ENCODE assay signal across 19 cellular contexts in the genomic region with DNA sequence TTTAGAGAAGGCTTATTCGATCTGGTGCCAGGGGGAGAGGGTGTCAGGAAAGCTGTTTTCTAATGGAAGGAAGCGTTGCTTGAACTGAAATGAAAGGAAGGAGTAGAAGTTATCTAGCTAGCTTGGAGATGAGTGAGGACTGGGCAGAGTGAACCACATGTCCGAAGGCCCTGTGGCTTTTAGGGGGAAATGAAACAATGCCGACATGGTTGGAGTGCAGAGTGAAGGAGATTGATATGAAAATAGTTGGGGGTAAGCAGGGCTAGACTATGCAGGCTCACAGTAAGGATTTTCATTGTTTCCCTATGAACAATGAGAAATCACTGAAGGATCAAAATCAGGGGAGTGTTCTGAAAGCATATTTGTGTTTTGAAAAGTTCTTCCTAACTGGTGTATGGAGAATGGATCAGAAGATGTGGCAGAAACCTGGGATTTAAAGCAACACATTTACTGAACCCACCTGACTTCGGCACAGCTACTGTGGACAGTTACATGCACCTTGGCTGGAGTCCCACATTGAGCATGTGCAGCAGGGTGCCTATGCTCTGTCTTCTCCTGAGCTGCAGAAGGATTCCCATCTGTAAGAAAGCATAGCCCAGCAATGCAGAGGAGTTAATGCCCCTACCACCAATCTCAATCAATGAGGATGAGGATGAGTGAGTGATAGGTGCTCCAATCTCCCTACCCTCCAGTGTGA.
"Had no signal": no experiment of that assay in that cellular context is flagged by ENCODE, and none has a peak within 500 bp of the region (broad histone marks: within the 10 kb centered on the region; RNA-seq: fewer than 3 reads in every experiment).

No MANE protein-coding gene starts in this region.

- H3K4me3 ChIP-seq: esophagus muscularis mucosa, mucosa of descending colon, prostate gland, right atrium auricular region, skin epidermis, tibial artery had no signal

- H3K36me3 ChIP-seq: esophagus muscularis mucosa, prostate gland, right atrium auricular region, tibial artery had no signal

- H3K27ac ChIP-seq: esophagus muscularis mucosa, prostate gland, right atrium auricular region, skin epidermis, tibial artery had no signal

- H3K27me3 ChIP-seq: esophagus muscularis mucosa, right atrium auricular region, tibial artery had no signal

- H3K9me3 ChIP-seq: esophagus muscularis mucosa, mucosa of descending colon, prostate gland, right atrium auricular region, tibial artery had no signal

- ATAC-seq: activated CD8-positive, alpha-beta T cell treated with anti-CD3 and anti-CD28 coated beads for 36 hours; activated T-cell treated with anti-CD3 and anti-CD28 coated beads, Interleukin-2, amount 50 U/mL, for 4 hours; left cardiac atrium; mucosa of descending colon; naive thymus-derived CD4-positive, alpha-beta T cell; stimulated activated naive CD8-positive, alpha-beta T cell treated with anti-CD3 and anti-CD28 coated beads, Interleukin-15, Interleukin-2, amounts not matched to agents 100 U/mL and 50 U/mL, for 24 hours had no signal

- DNase-seq: activated CD4-positive, alpha-beta T cell treated with anti-CD3 and anti-CD28 coated beads, Interleukin-2, amount 10 ng/mL, durations not matched to agents 24 days and 14 days; activated CD8-positive, alpha-beta T cell treated with anti-CD3 and anti-CD28 coated beads for 36 hours; activated effector memory CD4-positive, alpha-beta T cell treated with Interleukin-2 at 50 U/mL for 16 hours; activated naive CD4-positive, alpha-beta T cell treated with anti-CD3 and anti-CD28 coated beads, Interleukin-2, amount 50 U/mL, for 16 hours; activated T-cell treated with anti-CD3 and anti-CD28 coated beads, Interleukin-2, amount 50 U/mL, for 4 hours; dermis blood vessel endothelial cell; effector memory CD4-positive, alpha-beta T cell; left cardiac atrium; mesenchymal stem cell; mucosa of descending colon; naive thymus-derived CD4-positive, alpha-beta T cell; stimulated activated naive CD8-positive, alpha-beta T cell treated with anti-CD3 and anti-CD28 coated beads, Interleukin-15, Interleukin-2, amounts not matched to agents 100 U/mL and 50 U/mL, for 24 hours; substantia nigra; T1000; tibial artery had no signal

- H3K4me1 ChIP-seq: esophagus muscularis mucosa, prostate gland, right atrium auricular region, tibial artery had no signal
